ENCODE assay signal across 8 cellular contexts in the genomic region with DNA sequence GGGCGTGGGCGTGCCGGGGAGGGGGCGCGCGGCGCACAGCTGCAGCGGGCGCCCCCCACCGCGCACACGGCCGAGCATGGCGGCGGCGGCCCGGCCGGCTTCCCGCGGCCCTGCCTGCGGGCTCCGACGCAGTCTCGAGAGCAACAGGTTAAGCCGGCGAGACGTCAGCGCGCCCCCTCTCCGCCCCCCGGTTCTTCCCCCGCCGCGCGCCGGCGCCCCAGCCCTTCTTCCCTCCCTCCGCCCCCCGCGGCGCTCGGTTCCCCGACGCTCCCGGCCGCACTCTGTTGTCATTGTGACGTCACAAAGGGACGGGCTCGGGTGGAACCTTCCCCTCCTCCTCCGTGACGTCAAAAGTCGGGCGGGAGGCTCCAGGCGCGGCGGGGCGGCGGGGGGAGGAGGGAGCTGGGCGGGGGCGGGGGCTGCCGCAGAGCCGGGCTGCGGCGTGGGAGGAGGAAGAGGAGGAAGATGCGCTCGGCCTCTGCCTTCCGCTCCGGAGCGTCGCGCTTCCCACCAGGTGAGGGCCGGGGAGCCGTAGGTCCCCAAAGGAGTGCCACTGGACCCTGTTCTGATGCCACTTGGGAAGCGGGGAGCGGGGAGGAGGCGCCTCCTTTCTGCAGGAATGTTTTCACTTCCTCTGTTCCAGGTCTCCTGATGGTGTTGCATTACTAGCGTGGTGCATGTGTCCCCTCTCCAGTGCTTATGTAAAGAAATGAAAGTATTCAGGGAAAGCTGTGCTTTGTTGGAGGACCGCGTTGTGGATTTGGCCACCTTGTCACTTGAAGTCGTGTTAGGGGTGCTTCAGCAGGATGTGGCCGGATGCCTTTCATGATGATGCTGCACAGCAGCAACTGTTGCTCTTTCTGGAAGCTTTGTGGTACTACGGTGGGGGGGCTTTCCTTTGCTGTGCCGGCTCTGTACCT. TPM values are rescaled to one million over a fixed set of nuclear protein-coding genes. Genes with fewer than 3 reads are reported as not detected.
DNase-seq lines count a peak whose midpoint lies in the region; ATAC-seq and TF ChIP-seq lines count a peak whose summit lies in the region.

No MANE protein-coding gene starts in this region.

- TF ChIP-seq POLR2A in adrenal gland (IDR thresholded peaks at IDR 0.05): peak in 1 of 2 donors; percentile 38
- TF ChIP-seq POLR2A in transverse colon (IDR thresholded peaks at IDR 0.05): peak; percentile 59

- peak overlapping the region in 2 of 4 donors; percentile 61 to 79 for H3K4me3 ChIP-seq in adrenal gland
- H3K4me3 ChIP-seq in heart right ventricle: peak overlapping the region; percentile 50 to 90 (median 82)
- peak overlapping the region; percentile 41 to 90 (median 83) for H3K4me3 ChIP-seq in transverse colon

- H3K4me1 Mint-ChIP-seq in T-cell: peaks cover 58 to 71% (median 61%) of the 10 kb centered on the region in 3 donors

- peaks cover 2% of the 10 kb centered on the region for H3K36me3 Mint-ChIP-seq in T-cell

- H3K27me3 Mint-ChIP-seq in T-cell: no peaks in the 10 kb centered on the region

- no peaks in the 10 kb centered on the region for H3K9me3 Mint-ChIP-seq in T-cell

- peak; percentile 39 for ATAC-seq in HG02678 (IDR thresholded peaks at IDR 0.05; ENCODE audit: unreplicated experiment)
- peak; percentile 44 to 61 (median 48) for ATAC-seq in T-cell (replicated peaks in 1 of 4)
- ATAC-seq in heart right ventricle: peak; percentile 59 to 73 (median 67)

- no peaks in the 10 kb centered on the region for H3K27me3 ChIP-seq in adrenal gland
- no peaks in the 10 kb centered on the region for H3K27me3 ChIP-seq in heart right ventricle
- no peaks in the 10 kb centered on the region for H3K27me3 ChIP-seq in transverse colon

- POLR2A ChIA-PET in T-cell (lab: Charles Lee): interaction anchor here in 1 of 2 donors (0.6 to 0.7 kb wide), 5 partner anchors 55 to 1374 kb away, joined by 3 to 16 read pairs (median 5); no protein-coding TSS in a partner anchor

- H3K27ac Mint-ChIP-seq in T-cell: peak overlapping the region; percentile 97 to 98

- peak; percentile 80 for TF ChIP-seq EP300 in transverse colon (IDR thresholded peaks at IDR 0.05; ENCODE audit: low read depth)

- CTCF ChIA-PET in T-cell (lab: Charles Lee): interaction anchor here in 1 of 2 donors (0.6 to 1.2 kb wide), 7 partner anchors 17 to 1515 kb away, joined by 3 to 8 read pairs (median 3); no protein-coding TSS in a partner anchor

- DNase-seq in GM04504 (ENCODE audit: low read depth): peak; percentile 89
- peak; percentile 68 for DNase-seq in NCI-H1436 treated with DMSO at 0.1 percent for 48 hours (lab: John Stamatoyannopoulos, UW)
- peak; percentile 74 to 100 (median 97) for DNase-seq in T-cell
- DNase-seq in adrenal gland: peak; percentile 94 to 97 (median 96)
- peak; percentile 92 to 97 for DNase-seq in heart right ventricle
- DNase-seq in posterior cingulate gyrus: peak; percentile 83 to 98 (median 92)
- DNase-seq in transverse colon: peak; percentile 98

- TF ChIP-seq CTCF in adrenal gland (IDR thresholded peaks at IDR 0.05): peak in 3 of 6 experiments; percentile 10 to 34 (median 25)
- TF ChIP-seq CTCF in heart right ventricle (IDR thresholded peaks at IDR 0.05): peak in 5 of 9 donors; percentile 14 to 58 (median 57)
- peak in 1 of 5 experiments; percentile 19 for TF ChIP-seq CTCF in transverse colon (IDR thresholded peaks at IDR 0.05)

- H3K36me3 ChIP-seq in adrenal gland (replicated peaks in 1 of 2): no peaks in the 10 kb centered on the region
- no peaks in the 10 kb centered on the region for H3K36me3 ChIP-seq in heart right ventricle
- H3K36me3 ChIP-seq in transverse colon: no peaks in the 10 kb centered on the region

- H3K9me3 ChIP-seq in adrenal gland (replicated peaks in 1 of 3) (no peaks in the 10 kb centered on the region), heart right ventricle (no peaks in the 10 kb centered on the region), transverse colon (no peaks in the 10 kb centered on the region)

- WGBS in adrenal gland, 4 donors: 0 to 3% (median 0%) methylated on average over 5 to 77 of the region's 83 CpGs
- WGBS in heart right ventricle, 2 donors: 1% methylated on average over 37 to 76 of the region's 83 CpGs
- 0 to 1% methylated on average over 5 to 30 of the region's 83 CpGs for WGBS in transverse colon (ENCODE audit: low coverage in 1 of 2), 2 donors

- peak overlapping the region; percentile 91 to 99 (median 98) for H3K4me3 Mint-ChIP-seq in T-cell

- intact Hi-C loops in adrenal gland (cut with DNase I): no loop called here
- intact Hi-C loops in heart right ventricle (cut with DNase I): loop anchor here in 8 of 10 donors (2.0 to 10.0 kb wide), 21 partner anchors 18 to 1044 kb away; no protein-coding TSS in a partner anchor
- intact Hi-C loops in posterior cingulate gyrus (cut with DNase I): loop anchor here (2.0 kb wide), 1 partner anchor 242 kb away; no protein-coding TSS in a partner anchor
- intact Hi-C loops in transverse colon (cut with DNase I; ENCODE audit: low total_unique reads): loop anchor here (10.0 kb wide), 1 partner anchor 246 kb away; no protein-coding TSS in a partner anchor

- H3K27ac ChIP-seq in adrenal gland (peak overlapping the region; percentile 34 to 100 (median 90)), heart right ventricle (peak overlapping the region; percentile 42 to 98 (median 92)), transverse colon (peak overlapping the region; percentile 91 to 92 (median 92))

- H3K4me1 ChIP-seq in adrenal gland (replicated peaks in 1 of 2) (peaks cover 0 to 39% of the 10 kb centered on the region in 2 donors), heart right ventricle (peaks cover 0 to 59% (median 45%) of the 10 kb centered on the region in 9 donors), transverse colon (peaks cover 0 to 52% (median 43%) of the 10 kb centered on the region in 4 donors)

- in situ Hi-C loops in transverse colon (cut with MboI; ENCODE audit: low pct_ligation_motif_present in 1 of 4, low pct_unique_long_range_greater_than_20kb in 1 of 4, low sequenced_read_pairs in 3 of 4): loop anchor here in 2 of 4 donors (25.0 kb wide), 1 partner anchor 1036 kb away; no protein-coding TSS in a partner anchor

RNA-seq across cellular contexts. Expression of a gene that starts 2.8 kb away (rescaled TPM):
- 10 to 100 TPM; 19.8 to 27.9 (median 21.6) TPM for total RNA-seq in T-cell
- 10 to 100 TPM in 3 of 8 donors, 1 to 10 TPM in 5; 3.0 to 12.3 (median 8.4) TPM for total RNA-seq in adrenal gland
- polyA plus RNA-seq in adrenal gland: 1 to 10 TPM; 5.2 to 6.1 (median 5.3) TPM
- 10 to 100 TPM in 4 of 10 donors, 1 to 10 TPM in 6; 5.8 to 11.6 (median 9.4) TPM for total RNA-seq in heart right ventricle
- polyA plus RNA-seq in heart right ventricle: 1 to 10 TPM; 2.3 to 5.1 TPM
- 10 to 100 TPM in 2 of 4 donors, 1 to 10 TPM in 2; 9.4 to 18.7 (median 10.9) TPM for total RNA-seq in transverse colon

Comparison
In these comparisons a context has a peak if more than half of its experiments do, and no peak if none do; other contexts are left out.
1. intact Hi-C loops: an anchor here in heart right ventricle (2.0 to 10.0 kb wide), posterior cingulate gyrus (2.0 kb wide) and transverse colon (10.0 kb wide); none called in adrenal gland.